In genomic region chr4:84497835-84498202, GRCh38 we compare ENCODE assay signal across 9 cellular contexts. TPM values are rescaled to one million over a fixed set of nuclear protein-coding genes. Genes with fewer than 3 reads are reported as not detected.
A peak's percentile ranks its signal among the peaks of the same experiment; 100 is the strongest.
DNase-seq lines count a peak whose midpoint lies in the region; ATAC-seq, FAIRE-seq and TF ChIP-seq lines count a peak whose summit lies in the region.
"Had no signal": no experiment of that assay in that cellular context is flagged by ENCODE, and none has a peak within 500 bp of the region (broad histone marks: within the 10 kb centered on the region; RNA-seq: fewer than 3 reads in every experiment).

No MANE protein-coding gene starts in this region.

- H2BK5ac ChIP-seq in neuronal stem cell (ENCODE audit: low read length), result peak overlapping the region; percentile 49

- H4K20me1 ChIP-seq in endothelial cell of umbilical vein (replicated peaks; ENCODE audit: control insufficient read depth, extremely low read depth, insufficient read depth, low read length), result no peaks in the 10 kb centered on the region

- no peaks in the 10 kb centered on the region for H3K79me2 ChIP-seq in endothelial cell of umbilical vein (ENCODE audit: control insufficient read depth, insufficient read depth, low read length)

- no peak overlapping the region for H2AFZ ChIP-seq in endothelial cell of umbilical vein (ENCODE audit: low read depth, low read length)
- peak overlapping the region; percentile 95 for H2AFZ ChIP-seq in neuronal stem cell (ENCODE audit: low read length)

- H3K23ac ChIP-seq in neuronal stem cell (ENCODE audit: low read depth, low read length, poor library complexity), result peak overlapping the region; percentile 87

- dilution Hi-C loops in endothelial cell of umbilical vein (cut with MboI; ENCODE audit: extremely low pct_ligation_motif_present, low sequenced_read_pairs), result no loop called here

- H3K4me3 ChIP-seq in AG04449 (ENCODE audit: low read depth, low read length) (peak overlapping the region; percentile 55), LNCaP clone FGC (ENCODE audit: low read depth, low read length) (peak overlapping the region; percentile 47), endothelial cell of umbilical vein (replicated peaks in 1 of 3; ENCODE audit: insufficient read depth in 1 of 3, low read depth in 1 of 3, low read length in 3 of 3) (peak overlapping the region in 2 of 3 experiments; percentile 11 to 27), neuronal stem cell (ENCODE audit: low read length in 2 of 2) (peak overlapping the region; percentile 58 to 78)

- H3K4me1 ChIP-seq in endothelial cell of umbilical vein (ENCODE audit: control insufficient read depth, extremely low read depth, insufficient read depth, low read length) (peaks cover 11% of the 10 kb centered on the region), neuronal stem cell (ENCODE audit: control insufficient read depth in 2 of 2, insufficient read depth in 1 of 2, low read depth in 1 of 2, low read length in 2 of 2) (peaks cover 8 to 13% of the 10 kb centered on the region in 2 donors)

- no peaks in the 10 kb centered on the region for H3K9me1 ChIP-seq in endothelial cell of umbilical vein (replicated peaks; ENCODE audit: control insufficient read depth, extremely low read depth, insufficient read depth, low read length)

- peak overlapping the region; percentile 74 for H3K18ac ChIP-seq in neuronal stem cell (ENCODE audit: low read length)

- H3K9me3 ChIP-seq in endothelial cell of umbilical vein (replicated peaks; ENCODE audit: control insufficient read depth, insufficient read depth, low read length) (no peaks in the 10 kb centered on the region), neuronal stem cell (replicated peaks in 1 of 2; ENCODE audit: control insufficient read depth in 2 of 2, insufficient read depth in 1 of 2, low read depth in 1 of 2, low read length in 2 of 2) (peaks cover 0 to 8% of the 10 kb centered on the region in 2 donors)

- no peak for TF ChIP-seq POLR2A in endothelial cell of umbilical vein (IDR thresholded peaks at IDR 0.05; ENCODE audit: low read depth, low read length)

- no peak for ATAC-seq in HG03520 (IDR thresholded peaks at IDR 0.05; ENCODE audit: unreplicated experiment)

- no peak overlapping the region for H3K27ac ChIP-seq in endothelial cell of umbilical vein (ENCODE audit: insufficient read depth, low read depth, low read length)
- no peak overlapping the region for H3K27ac ChIP-seq in neuronal stem cell (replicated peaks; ENCODE audit: low read length)

- H3K4ac ChIP-seq in neuronal stem cell (ENCODE audit: low read length), result no peak overlapping the region

- DNase-seq in AG04449 (ENCODE audit: low read depth, low spot score) (no peak), LNCaP clone FGC (ENCODE audit: low read depth) (no peak), endothelial cell of umbilical vein (ENCODE audit: low read depth, low spot score) (no peak), neuronal stem cell (ENCODE audit: low spot score) (no peak), NCI-H1417 treated with DMSO at 0.1 percent for 48 hours (lab: John Stamatoyannopoulos, UW) (no peak)
- DNase-seq in stimulated activated CD4-positive, alpha-beta T cell treated with anti-CD3 and anti-CD28 coated beads, Interleukin-4, amount 100 ng/mL, for 1 hour, result no peak
- no peak for DNase-seq in activated effector memory CD4-positive, alpha-beta T cell treated with anti-CD3 and anti-CD28 coated beads, Interleukin-2, amount 50 U/mL, for 16 hours
- DNase-seq: stimulated activated CD4-positive, alpha-beta T cell treated with anti-CD3 and anti-CD28 coated beads, Interleukin-4, amount 100 ng/mL, for 4 hours had no signal

- no TSS peak for BruUV-seq in endothelial cell of umbilical vein (replicated peaks; lab: Mats Ljungman, UMichigan)

- no peak overlapping the region for H4K8ac ChIP-seq in neuronal stem cell (ENCODE audit: low read depth, low read length)

- H3K14ac ChIP-seq in neuronal stem cell (ENCODE audit: low read length), result no peak overlapping the region

- H2BK12ac ChIP-seq in neuronal stem cell (ENCODE audit: low read length), result no peak overlapping the region

- POLR2A ChIA-PET in AG04449 (lab: Yijun Ruan, JAX) (no interaction called here), endothelial cell of umbilical vein (lab: Charles Lee) (no interaction called here)

- H3K36me3 ChIP-seq in endothelial cell of umbilical vein (ENCODE audit: control insufficient read depth in 2 of 2, extremely low read depth in 1 of 2, insufficient read depth in 2 of 2, low read length in 2 of 2), result no peaks in the 10 kb centered on the region
- peaks cover 0 to 23% of the 10 kb centered on the region in 2 donors for H3K36me3 ChIP-seq in neuronal stem cell (replicated peaks in 1 of 2; ENCODE audit: control insufficient read depth in 2 of 2, insufficient read depth in 2 of 2, low read length in 2 of 2)

- peak overlapping the region; percentile 86 for H2BK15ac ChIP-seq in neuronal stem cell (ENCODE audit: low read length)

- H3K4me2 ChIP-seq in endothelial cell of umbilical vein (ENCODE audit: insufficient read depth, low read length) (peak overlapping the region; percentile 59), neuronal stem cell (ENCODE audit: insufficient read depth, low read length, poor library complexity, severe bottlenecking) (peak overlapping the region; percentile 96)

- no peak overlapping the region for H2AK5ac ChIP-seq in neuronal stem cell (ENCODE audit: low read depth, low read length)

- intact Hi-C loops in endothelial cell of umbilical vein (cut with micrococcal nuclease), result no loop called here

- peaks cover 84 to 100% of the 10 kb centered on the region in 2 experiments for H3K27me3 ChIP-seq in endothelial cell of umbilical vein (ENCODE audit: control insufficient read depth in 2 of 2, insufficient read depth in 2 of 2, low read length in 2 of 2)
- peaks cover 53 to 97% (median 86%) of the 10 kb centered on the region in 3 experiments for H3K27me3 ChIP-seq in neuronal stem cell (ENCODE audit: control insufficient read depth in 3 of 3, insufficient read depth in 3 of 3, low read depth in 1 of 3, low read length in 3 of 3)

- no peak overlapping the region for H2BK120ac ChIP-seq in neuronal stem cell (ENCODE audit: low read depth, low read length)

- peaks cover 2% of the 10 kb centered on the region for H3K79me1 ChIP-seq in neuronal stem cell (ENCODE audit: low read depth, low read length)

- no peak overlapping the region for H4K91ac ChIP-seq in neuronal stem cell (ENCODE audit: low read depth, low read length, poor library complexity)

- H3K9ac ChIP-seq in endothelial cell of umbilical vein (replicated peaks; ENCODE audit: extremely low read depth, insufficient read depth, low read length) (no peak overlapping the region), neuronal stem cell (ENCODE audit: low read depth, low read length, poor library complexity) (peak overlapping the region; percentile 66)

- no peak for FAIRE-seq in endothelial cell of umbilical vein (lab: Jason Lieb, UNC)

- CTCF ChIA-PET in AG04449 (lab: Yijun Ruan, JAX), result no interaction called here
- CTCF ChIA-PET in endothelial cell of umbilical vein (lab: Charles Lee), result interaction anchor here (1.1 kb wide), 1 partner anchor 17 kb away, joined by 3 read pairs; no protein-coding TSS in a partner anchor

- TF ChIP-seq CTCF in AG04449 (IDR thresholded peaks at IDR 0.05; ENCODE audit: insufficient read depth, low read length, missing control alignments) (no peak), LNCaP clone FGC (IDR thresholded peaks at IDR 0.05; ENCODE audit: control insufficient read depth, extremely low read depth, insufficient read depth) (no peak), endothelial cell of umbilical vein (IDR thresholded peaks at IDR 0.05; ENCODE audit: extremely low read depth in 1 of 2, insufficient read depth in 1 of 2, low read depth in 1 of 2, low read length in 2 of 2) (no peak)

- WGBS in neuronal stem cell (ENCODE audit: extremely low coverage in 2 of 2, insufficient read length in 2 of 2, insufficient replicate concordance in 1 of 2), 2 donors, result no CpG with 5 or more reads among the region's 34 CpGs

TF ChIP-seq in endothelial cell of umbilical vein, 7 proteins besides CTCF, POLR2A, EP300 and RAD21:
- TF ChIP-seq EZH2 (IDR thresholded peaks at IDR 0.05; ENCODE audit: borderline replicate concordance, low read depth, low read length, severe bottlenecking) (peak; percentile 20), GATA2 (IDR thresholded peaks at IDR 0.05; ENCODE audit: insufficient read depth, insufficient read length, low read depth, low read length) (no peak)
TF ChIP-seq in endothelial cell of umbilical vein: peak in this region for 1.

RNA-seq across cellular contexts. Expression of gene NKX6-1, which starts 1.3 kb away (rescaled TPM):
- not detected in 2 replicates for total RNA-seq in endothelial cell of umbilical vein
- not detected in 2 replicates for polyA plus RNA-seq in endothelial cell of umbilical vein
- not detected in 2 replicates for polyA plus RNA-seq in endothelial cell of umbilical vein (2011; cell fraction: cytosol; rRNA removed)
- not detected in 2 replicates for polyA plus RNA-seq in endothelial cell of umbilical vein (2011; cell fraction: nucleus; rRNA removed)
- not detected in 2 replicates for polyA plus RNA-seq in endothelial cell of umbilical vein (2012)
- polyA minus RNA-seq in endothelial cell of umbilical vein, result not detected in 2 replicates
- polyA minus RNA-seq in endothelial cell of umbilical vein (2011; cell fraction: cytosol; rRNA and poly(A)+ RNA removed), result not detected
- polyA minus RNA-seq in endothelial cell of umbilical vein (2011; cell fraction: nucleus; rRNA and poly(A)+ RNA removed), result not detected in 2 replicates
- 0.13 TPM for polyA plus RNA-seq in neuronal stem cell (2013, experiment 1 of 2)
- polyA plus RNA-seq in neuronal stem cell (2013, experiment 2 of 2), result 0.17 TPM
